Comparison of ENCODE assay signal across 16 cellular contexts in genomic region chr2:173028671-173029070, GRCh38. TPM values are rescaled to one million over a fixed set of nuclear protein-coding genes. Genes with fewer than 3 reads are reported as not detected.
DNase-seq lines count a peak whose midpoint lies in the region; ATAC-seq and TF ChIP-seq lines count a peak whose summit lies in the region.
"Had no signal": no experiment of that assay in that cellular context is flagged by ENCODE, and none has a peak within 500 bp of the region (broad histone marks: within the 10 kb centered on the region; RNA-seq: fewer than 3 reads in every experiment).

No MANE protein-coding gene starts in this region.

- H3K27ac ChIP-seq in rectal smooth muscle tissue (ENCODE audit: low read depth, low read length) (peak overlapping the region; percentile 61), MM.1S (ENCODE audit: low read length) (no peak overlapping the region)
- H3K27ac ChIP-seq: C4-2B had no signal

- H3K27me3 ChIP-seq in rectal smooth muscle tissue (ENCODE audit: control insufficient read depth, insufficient read depth, low read length) (no peaks in the 10 kb centered on the region), MM.1S (replicated peaks; ENCODE audit: insufficient read depth, low read length) (no peaks in the 10 kb centered on the region)

- H3K4me3 ChIP-seq in AG10803 (ENCODE audit: low read length) (no peak overlapping the region), rectal smooth muscle tissue (ENCODE audit: low read length) (no peak overlapping the region), MM.1S (ENCODE audit: low read length) (no peak overlapping the region)
- H3K4me3 ChIP-seq: GM12878, skin epidermis had no signal

- H3K27me3 Mint-ChIP-seq in activated T-cell treated with anti-CD3 and anti-CD28 coated beads, Interleukin-2, amount 50 U/mL, for 4 hours (ENCODE audit: low read depth): peaks cover 6% of the 10 kb centered on the region

- H3K9me2 ChIP-seq in MM.1S (replicated peaks; ENCODE audit: insufficient read depth, low read length): no peaks in the 10 kb centered on the region

- H3K4me3 Mint-ChIP-seq in activated T-cell treated with anti-CD3 and anti-CD28 coated beads, Interleukin-2, amount 50 U/mL, for 4 hours: no peak overlapping the region
- H3K4me3 Mint-ChIP-seq: activated T-cell treated with anti-CD3 and anti-CD28 coated beads, Interleukin-2, amount 50 U/mL, for 24 hours; neural crest cell; T-helper 1 cell treated with Interleukin-12 subunit alpha and Interleukin-12 subunit beta and Interleukin-4 antibody, amounts not matched to agents 30 μg/mL and 1 μg/mL, for 36 hours had no signal

- H2AFZ ChIP-seq in MM.1S (ENCODE audit: low read length): no peak overlapping the region

- H3K36me3 ChIP-seq in rectal smooth muscle tissue (ENCODE audit: control insufficient read depth, insufficient read depth, low read length) (no peaks in the 10 kb centered on the region), MM.1S (replicated peaks; ENCODE audit: insufficient read depth, low read length) (no peaks in the 10 kb centered on the region)

- DNase-seq in AG10803 (ENCODE audit: low read depth): peak; percentile 79
- peak; percentile 50 for DNase-seq in HuH-7 (ENCODE audit: low spot score)
- peak; percentile 70 for DNase-seq in fibroblast of gingiva (ENCODE audit: low read depth)
- no peak for DNase-seq in GM13976 (ENCODE audit: low spot score)
- no peak for DNase-seq in MM.1S
- no peak for DNase-seq in activated T-cell treated with anti-CD3 and anti-CD28 coated beads, Interleukin-2, amount 50 U/mL, for 4 hours
- DNase-seq in activated naive CD4-positive, alpha-beta T cell treated with anti-CD3 and anti-CD28 coated beads, Interleukin-2, amount 50 U/mL, for 16 hours: no peak
- DNase-seq: activated T-cell treated with anti-CD3 and anti-CD28 coated beads, Interleukin-2, amount 50 U/mL, for 24 hours; NCI-H187 treated with DMSO at 0.1 percent for 48 hours; stimulated activated naive CD8-positive, alpha-beta T cell treated with anti-CD3 and anti-CD28 coated beads, Interleukin-15, Interleukin-2, amounts not matched to agents 100 U/mL and 50 U/mL, for 24 hours had no signal

- H3K36me3 Mint-ChIP-seq in activated T-cell treated with anti-CD3 and anti-CD28 coated beads, Interleukin-2, amount 50 U/mL, for 4 hours (ENCODE audit: insufficient read depth): no peaks in the 10 kb centered on the region

- ATAC-seq in activated T-cell treated with anti-CD3 and anti-CD28 coated beads, Interleukin-2, amount 50 U/mL, for 4 hours: no peak
- ATAC-seq: GM12878; stimulated activated naive CD8-positive, alpha-beta T cell treated with anti-CD3 and anti-CD28 coated beads, Interleukin-15, Interleukin-2, amounts not matched to agents 100 U/mL and 50 U/mL, for 24 hours had no signal

- no peaks in the 10 kb centered on the region for H3K9me3 ChIP-seq in MM.1S (replicated peaks; ENCODE audit: insufficient read depth, low read length)

- H3K9ac ChIP-seq in rectal smooth muscle tissue (ENCODE audit: low read length) (no peak overlapping the region), MM.1S (ENCODE audit: low read length) (no peak overlapping the region)

- no peaks in the 10 kb centered on the region for H3K4me1 Mint-ChIP-seq in activated T-cell treated with anti-CD3 and anti-CD28 coated beads, Interleukin-2, amount 50 U/mL, for 4 hours (ENCODE audit: low read depth)

- H3F3A ChIP-seq in MM.1S (ENCODE audit: insufficient read depth, low read length): no peaks in the 10 kb centered on the region

- no peaks in the 10 kb centered on the region for H3K79me2 ChIP-seq in MM.1S (ENCODE audit: low read length)

- TF ChIP-seq CTCF in AG10803 (conservative IDR thresholded peaks at IDR 0.05; ENCODE audit: low read length) (no peak; the same call in 1 of the 2 replicates), GM13976 (IDR thresholded peaks at IDR 0.05; ENCODE audit: borderline replicate concordance, control extremely low read depth, extremely low read depth, insufficient read depth, missing control alignments) (no peak), MM.1S (IDR thresholded peaks at IDR 0.05; ENCODE audit: low read length) (no peak)

- no peak overlapping the region for H3K4me2 ChIP-seq in MM.1S (ENCODE audit: low read depth, low read length)

- H4K20me1 ChIP-seq in MM.1S (ENCODE audit: insufficient read depth, low read length): no peaks in the 10 kb centered on the region

- in situ Hi-C loops in GM13976 (cut with MboI; ENCODE audit: low sequenced_read_pairs, unreplicated experiment): loop anchor here (5.0 kb wide), 1 partner anchor 184 kb away; no protein-coding TSS in a partner anchor

- H3K4me1 ChIP-seq in rectal smooth muscle tissue (ENCODE audit: control insufficient read depth, insufficient read depth, low read length) (peaks cover 17% of the 10 kb centered on the region), MM.1S (ENCODE audit: low read length) (0 out of 2 replicates have a peak, but pooled peaks cover 3% of the 10 kb centered on the region)

- no peaks in the 10 kb centered on the region for H3K9me3 Mint-ChIP-seq in activated T-cell treated with anti-CD3 and anti-CD28 coated beads, Interleukin-2, amount 50 U/mL, for 4 hours
- H3K9me3 Mint-ChIP-seq: activated T-cell treated with anti-CD3 and anti-CD28 coated beads, Interleukin-2, amount 50 U/mL, for 24 hours; neural crest cell; T-helper 1 cell treated with Interleukin-12 subunit alpha and Interleukin-12 subunit beta and Interleukin-4 antibody, amounts not matched to agents 30 μg/mL and 1 μg/mL, for 36 hours had no signal

RNA-seq across cellular contexts. Expression of gene MAP3K20, which starts 47.0 kb away (rescaled TPM):
- total RNA-seq in activated T-cell treated with anti-CD3 and anti-CD28 coated beads, Interleukin-2, amount 50 U/mL, for 4 hours: 1 to 10 TPM; 5.9 to 8.6 (median 6.8) TPM

Comparison
In these comparisons a context has a peak if more than half of its experiments do, and no peak if none do; other contexts are left out.
1. DNase-seq: peak in AG10803 (single experiment), HuH-7 (single experiment) and fibroblast of gingiva (single experiment); none in GM13976 (single experiment), MM.1S (single experiment), activated T-cell treated with anti-CD3 and anti-CD28 coated beads, Interleukin-2, amount 50 U/mL, for 4 hours (single experiment) and activated naive CD4-positive, alpha-beta T cell treated with anti-CD3 and anti-CD28 coated beads, Interleukin-2, amount 50 U/mL, for 16 hours (single experiment).